21 cellular contexts compared by ENCODE assay signal in the genomic region with DNA sequence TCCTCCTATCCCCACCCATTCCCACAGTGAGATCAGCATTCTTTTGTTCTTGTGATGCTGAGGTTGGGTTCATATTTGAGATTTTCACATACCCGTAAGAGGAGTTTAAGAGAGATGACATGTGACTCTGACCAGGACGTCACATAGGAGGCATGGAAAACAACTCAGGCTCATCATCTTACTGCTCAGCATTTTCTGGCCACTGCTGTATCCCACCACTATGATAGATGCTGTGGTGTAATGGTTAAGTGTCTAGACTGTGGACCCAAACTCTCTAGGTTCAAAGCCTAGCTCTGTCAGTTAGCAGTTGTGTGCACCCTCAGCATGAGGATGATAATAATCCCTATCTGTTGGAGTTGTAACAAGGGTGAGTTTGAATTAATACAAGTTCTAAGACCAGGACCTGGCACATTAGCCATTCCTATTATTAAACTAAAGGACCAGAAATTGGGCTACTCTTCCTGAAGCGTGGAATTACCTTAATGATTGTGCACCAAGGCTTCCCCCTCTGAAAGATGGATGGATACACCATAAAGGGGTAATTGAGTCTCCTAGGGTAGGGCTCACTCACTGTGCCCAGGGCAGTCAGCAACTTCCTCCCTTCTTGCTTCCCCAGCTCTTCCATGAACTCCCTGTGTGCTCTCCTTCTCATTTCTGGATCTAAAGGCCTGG. TPM values are rescaled to one million over a fixed set of nuclear protein-coding genes. Genes with fewer than 3 reads are reported as not detected.
DNase-seq lines count a peak whose midpoint lies in the region; ATAC-seq, FAIRE-seq and TF ChIP-seq lines count a peak whose summit lies in the region.
"Had no signal": no experiment of that assay in that cellular context is flagged by ENCODE, and none has a peak within 500 bp of the region (broad histone marks: within the 10 kb centered on the region; RNA-seq: fewer than 3 reads in every experiment).

No MANE protein-coding gene starts in this region.

- intact Hi-C loops in HepG2 (cut with micrococcal nuclease; ENCODE audit: unreplicated experiment) = loop anchor here (5.0 kb wide), 1 partner anchor 42 kb away; a partner anchor contains a TSS
- intact Hi-C loops in right lobe of liver (cut with DNase I) = no loop called here
- intact Hi-C loops in right cardiac atrium (cut with DNase I) = no loop called here

- H3K36me3 ChIP-seq in HepG2 (replicated peaks in 1 of 2; ENCODE audit: control insufficient read depth in 1 of 2, insufficient read depth in 2 of 2, low read length in 2 of 2) (no peaks in the 10 kb centered on the region), right lobe of liver (no peaks in the 10 kb centered on the region), SJCRH30 (no peaks in the 10 kb centered on the region)
- H3K36me3 ChIP-seq: neural progenitor cell, vagina had no signal

- H3K4me3 ChIP-seq in HepG2 (replicated peaks in 1 of 3; ENCODE audit: insufficient read depth in 1 of 3, low read depth in 2 of 3, low read length in 3 of 3) (no peak overlapping the region), right lobe of liver (no peak overlapping the region), fibroblast of villous mesenchyme (ENCODE audit: low read depth, low read length) (no peak overlapping the region), right cardiac atrium (ENCODE audit: low read length) (no peak overlapping the region), SJCRH30 (no peak overlapping the region)
- H3K4me3 ChIP-seq: neural progenitor cell, skin epidermis, vagina had no signal

- H3K79me2 ChIP-seq in HepG2 (ENCODE audit: insufficient read depth, low read length) = no peaks in the 10 kb centered on the region

- H3K9me3 ChIP-seq in HepG2 (ENCODE audit: low read length) (no peaks in the 10 kb centered on the region), right lobe of liver (no peaks in the 10 kb centered on the region), right cardiac atrium (ENCODE audit: control insufficient read depth, low read length) (no peaks in the 10 kb centered on the region), SJCRH30 (replicated peaks) (no peaks in the 10 kb centered on the region)
- H3K9me3 ChIP-seq: vagina had no signal

- CTCF ChIA-PET in HepG2 (lab: Yijun Ruan, JAX; ENCODE audit: low intra/inter-chr PET ratio, low total read pairs) (no interaction called here), WTC11 (lab: Charles Lee) (interaction anchor here (1.3 to 1.7 kb wide), 5 partner anchors 41 to 81 kb away, joined by 3 to 8 read pairs (median 4); a partner anchor contains a TSS)

- no peak overlapping the region for H3K27ac ChIP-seq in HepG2 (ENCODE audit: extremely low read length, insufficient read depth, low read length)
- H3K27ac ChIP-seq in right lobe of liver = no peak overlapping the region
- no peak overlapping the region for H3K27ac ChIP-seq in right cardiac atrium (ENCODE audit: low read length)
- H3K27ac ChIP-seq in SJCRH30 = no peak overlapping the region
- H3K27ac ChIP-seq: neural progenitor cell, vagina had no signal

- TF ChIP-seq RAD21 in HepG2 (CRISPR knock-in tag; IDR thresholded peaks at IDR 0.05) = no peak

- WGBS in HepG2 (ENCODE audit: low lambda C conversion rate) = 3% methylated on average over 3 of the region's 3 CpGs
- 47% methylated on average over 2 of the region's 3 CpGs for whole genome bisulfite sequencing in right lobe of liver (ENCODE audit: insufficient coverage, low coverage, low lambda C conversion rate, missing lambda C conversion rate)
- 80% methylated on average over 3 of the region's 3 CpGs for WGBS in right cardiac atrium

- no peaks in the 10 kb centered on the region for H3K36me3 Mint-ChIP-seq in WTC11
- H3K36me3 Mint-ChIP-seq: activated naive CD8-positive, alpha-beta T cell treated with anti-CD3 and anti-CD28 coated beads for 36 hours; neural progenitor cell had no signal

- H3K27me3 ChIP-seq in HepG2 (ENCODE audit: control insufficient read depth in 1 of 2, insufficient read depth in 2 of 2, low read length in 2 of 2) (peaks cover 2 to 46% of the 10 kb centered on the region in 2 experiments; a peak in 4 of 5 replicates), right lobe of liver (no peaks in the 10 kb centered on the region), right cardiac atrium (ENCODE audit: control insufficient read depth, insufficient read depth) (no peaks in the 10 kb centered on the region), SJCRH30 (peaks cover 2% of the 10 kb centered on the region)
- H3K27me3 ChIP-seq: neural progenitor cell, vagina had no signal

- no peak overlapping the region for H2AFZ ChIP-seq in HepG2 (ENCODE audit: low read length)
- H2AFZ ChIP-seq: neural progenitor cell had no signal

- no peak for TF ChIP-seq POLR2A in HepG2 (IDR thresholded peaks at IDR 0.05; ENCODE audit: insufficient read depth in 1 of 2, low read depth in 2 of 2, low read length in 2 of 2)
- no peak for TF ChIP-seq POLR2A in right lobe of liver (IDR thresholded peaks at IDR 0.05)

- ATAC-seq in HepG2 = no peak
- no peak for ATAC-seq in right lobe of liver
- ATAC-seq in WTC11 = peak; percentile 4; the same call in 1 of the 2 replicates
- ATAC-seq in right cardiac atrium = no peak
- ATAC-seq: esophagus mucosa, left ventricle myocardium superior had no signal

- no peak overlapping the region for H3K4me2 ChIP-seq in HepG2 (ENCODE audit: low read depth, low read length)
- H3K4me2 ChIP-seq: neural progenitor cell had no signal

- no peak overlapping the region for H3K4me3 Mint-ChIP-seq in WTC11
- H3K4me3 Mint-ChIP-seq: activated naive CD8-positive, alpha-beta T cell treated with anti-CD3 and anti-CD28 coated beads for 36 hours; dendritic cell treated with granulocyte-macrophage colony-stimulating factor and Interleukin-4, amounts not matched to agents 40 ng/mL and 50 ng/mL, for 4 days; neural progenitor cell; T-helper 1 cell treated with Interleukin-12 subunit alpha and Interleukin-12 subunit beta and Interleukin-4 antibody, amounts not matched to agents 30 μg/mL and 1 μg/mL, for 36 hours had no signal

- peaks cover 20% of the 10 kb centered on the region for H3K4me1 ChIP-seq in HepG2 (ENCODE audit: insufficient read depth, low read length)
- H3K4me1 ChIP-seq in right lobe of liver = no peaks in the 10 kb centered on the region
- H3K4me1 ChIP-seq in right cardiac atrium (ENCODE audit: control insufficient read depth, insufficient read depth, low read length) = no peaks in the 10 kb centered on the region
- peaks cover 15% of the 10 kb centered on the region for H3K4me1 ChIP-seq in SJCRH30

- DNase-seq in HepG2 (ENCODE audit: low spot score) (peak; percentile 11), right lobe of liver (no peak), WTC11 (ENCODE audit: low spot score) (no peak), fibroblast of villous mesenchyme (ENCODE audit: low read depth) (peak; percentile 50), urothelium cell line (ENCODE audit: low spot score) (no peak), right cardiac atrium (no peak), SJCRH30 (no peak)
- DNase-seq in activated naive CD4-positive, alpha-beta T cell (lab: John Stamatoyannopoulos, UW) = no peak
- DNase-seq: activated CD4-positive, alpha-beta T cell treated with anti-CD3 and anti-CD28 coated beads for 1 hour; activated naive CD8-positive, alpha-beta T cell treated with anti-CD3 and anti-CD28 coated beads for 36 hours; Calu3; left ventricle myocardium superior; NCI-H510A; stimulated activated naive CD4-positive, alpha-beta T cell treated with Interleukin-2 at 50 U/mL for 16 hours had no signal

- no peak for FAIRE-seq in HepG2 (lab: Jason Lieb, UNC)
- peak; percentile 27 for FAIRE-seq in urothelium cell line (lab: Jason Lieb, UNC)
- FAIRE-seq: H54 had no signal

- no peak overlapping the region for H3K27ac Mint-ChIP-seq in WTC11
- H3K27ac Mint-ChIP-seq: activated naive CD8-positive, alpha-beta T cell treated with anti-CD3 and anti-CD28 coated beads for 36 hours; dendritic cell treated with granulocyte-macrophage colony-stimulating factor and Interleukin-4, amounts not matched to agents 40 ng/mL and 50 ng/mL, for 4 days; neural progenitor cell; T-helper 1 cell treated with Interleukin-12 subunit alpha and Interleukin-12 subunit beta and Interleukin-4 antibody, amounts not matched to agents 30 μg/mL and 1 μg/mL, for 36 hours had no signal

- in situ Hi-C loops in HepG2 (cut with HindIII; ENCODE audit: extremely low pct_ligation_motif_present, low pct_unique_long_range_greater_than_20kb) = no loop called here

- H4K20me1 ChIP-seq in HepG2 (ENCODE audit: insufficient read depth, low read length) = no peaks in the 10 kb centered on the region

- TF ChIP-seq CTCF in HepG2 (CRISPR knock-in tag; IDR thresholded peaks at IDR 0.05) = no peak
- TF ChIP-seq CTCF in right lobe of liver (IDR thresholded peaks at IDR 0.05) = no peak
- no peak for TF ChIP-seq CTCF in WTC11 (IDR thresholded peaks at IDR 0.05)
- no peak for TF ChIP-seq CTCF in fibroblast of villous mesenchyme (IDR thresholded peaks at IDR 0.05; ENCODE audit: insufficient read depth, low read depth, low read length)

- no peak overlapping the region for H3K9ac ChIP-seq in HepG2 (ENCODE audit: insufficient read depth, low read depth, low read length)
- H3K9ac ChIP-seq: neural progenitor cell had no signal

- POLR2A ChIA-PET in HepG2 (lab: Yijun Ruan, JAX) (no interaction called here), WTC11 (lab: Charles Lee) (no interaction called here)

- H3K4me1 Mint-ChIP-seq in WTC11 = peaks cover 45% of the 10 kb centered on the region

- H3K9me3 Mint-ChIP-seq in WTC11 = no peaks in the 10 kb centered on the region
- H3K9me3 Mint-ChIP-seq: activated naive CD8-positive, alpha-beta T cell treated with anti-CD3 and anti-CD28 coated beads for 36 hours; dendritic cell treated with granulocyte-macrophage colony-stimulating factor and Interleukin-4, amounts not matched to agents 40 ng/mL and 50 ng/mL, for 4 days; neural progenitor cell; T-helper 1 cell treated with Interleukin-12 subunit alpha and Interleukin-12 subunit beta and Interleukin-4 antibody, amounts not matched to agents 30 μg/mL and 1 μg/mL, for 36 hours had no signal

- TF ChIP-seq EP300 in HepG2 (IDR thresholded peaks at IDR 0.05; ENCODE audit: low read depth in 2 of 2, low read length in 2 of 2) = no peak
- TF ChIP-seq EP300 in HepG2 (CRISPR knock-in tag; IDR thresholded peaks at IDR 0.05; ENCODE audit: borderline replicate concordance) = no peak

- 0 out of 2 replicates have a peak, but pooled peaks cover 4% of the 10 kb centered on the region for H3K27me3 Mint-ChIP-seq in WTC11 (ENCODE audit: low read depth)

- BruUV-seq in HepG2 (replicated peaks; lab: Mats Ljungman, UMichigan) = no TSS peak

RNA-seq across cellular contexts. Expression of a gene that starts 40.9 kb away (rescaled TPM):
- total RNA-seq in HepG2 (2016; rRNA removed; fragmentation: Illumina TruSeq; extraction: Trizol) (not detected in 2 replicates), right lobe of liver (1 to 10 TPM in 3 of 6 experiments, under 1 TPM in 3; 0.17 to 2.0 (median 1.0) TPM), WTC11 (2021) (0.78 to 1.1 TPM (median 1.1 TPM) in 3 replicates), fibroblast of villous mesenchyme (not detected in 2 replicates), right cardiac atrium (10 to 100 TPM; 22.4 to 52.7 (median 35.8) TPM)
- total RNA-seq in HepG2 (2016; cell fraction: cytosol; rRNA removed; fragmentation: Illumina TruSeq; extraction: Trizol; ENCODE audit: low read depth) = not detected in 2 replicates
- total RNA-seq in HepG2 (2016; cell fraction: insoluble cytoplasmic fraction; rRNA removed; fragmentation: Illumina TruSeq; extraction: Trizol) = 0.04 TPM in 1 of 2 replicates, not detected in the other
- not detected in 2 replicates for total RNA-seq in HepG2 (2016; cell fraction: membrane; rRNA removed; fragmentation: Illumina TruSeq; extraction: Trizol)
- total RNA-seq in HepG2 (2016; cell fraction: nucleus; rRNA removed; fragmentation: Illumina TruSeq; extraction: Trizol) = not detected in 2 replicates
- polyA plus RNA-seq in HepG2 (2011; rRNA removed) (0.04 and 0.07 TPM in 2 replicates), right cardiac atrium (22.5 TPM)
- 0.03 and 0.05 TPM in 2 replicates for polyA plus RNA-seq in HepG2 (2011; cell fraction: cytosol; rRNA removed)
- polyA plus RNA-seq in HepG2 (2011; cell fraction: nucleus; rRNA removed) = 0.14 and 0.19 TPM in 2 replicates
- polyA plus RNA-seq in HepG2 (2012) = not detected in 2 replicates
- 0.03 TPM in 1 of 2 replicates, not detected in the other for polyA plus RNA-seq in HepG2 (2016; cell fraction: cytosol; fragmentation: Illumina TruSeq; extraction: Trizol; ENCODE audit: low read depth)
- polyA plus RNA-seq in HepG2 (2016; cell fraction: insoluble cytoplasmic fraction; fragmentation: Illumina TruSeq; extraction: Trizol; ENCODE audit: low read depth) = not detected in 2 replicates
- polyA plus RNA-seq in HepG2 (2016; cell fraction: membrane; fragmentation: Illumina TruSeq; extraction: Trizol; ENCODE audit: low read depth) = not detected in 2 replicates
- polyA plus RNA-seq in HepG2 (2016; cell fraction: nucleus; fragmentation: Illumina TruSeq; extraction: Trizol; ENCODE audit: insufficient read depth, low read depth) = not detected in 2 replicates
- polyA minus RNA-seq in HepG2 (2011; rRNA and poly(A)+ RNA removed; ENCODE audit: low replicate concordance) = 0.12 TPM in 1 of 2 replicates, not detected in the other
- polyA minus RNA-seq in HepG2 (2011; cell fraction: cytosol; rRNA and poly(A)+ RNA removed) = not detected in 2 replicates
- not detected in 2 replicates for polyA minus RNA-seq in HepG2 (2011; cell fraction: nucleus; rRNA and poly(A)+ RNA removed)
- total RNA-seq in SJCRH30 (2014; rRNA removed; shearing (Covaris generic)) = not detected in 2 replicates
- total RNA-seq: Calu3 had no signal

Comparison
In these comparisons a context has a peak if more than half of its experiments do, and no peak if none do; other contexts are left out.
1. DNase-seq: peak in HepG2 (single experiment) and fibroblast of villous mesenchyme (single experiment); none in right lobe of liver (0 of 3), WTC11 (single experiment), urothelium cell line (single experiment), right cardiac atrium (0 of 3), SJCRH30 (0 of 2) and activated naive CD4-positive, alpha-beta T cell (0 of 4).
2. RNA of a gene that starts 40.9 kb away (total RNA-seq): 22.4 to 52.7 TPM in right cardiac atrium; 0.17 to 2.0 TPM in right lobe of liver, 0.78 to 1.1 TPM in WTC11, 0.04 TPM in HepG2, not detected in SJCRH30 and not detected in fibroblast of villous mesenchyme; every median in the first group is over 4 times any median in the second.